ENCODE assay signal across 19 cellular contexts in genomic region chr19:47018923-47019322, GRCh38. TPM values are rescaled to one million over a fixed set of nuclear protein-coding genes. Genes with fewer than 3 reads are reported as not detected.
DNase-seq lines count a peak whose midpoint lies in the region; ATAC-seq, FAIRE-seq and TF ChIP-seq lines count a peak whose summit lies in the region.
"Had no signal": no experiment of that assay in that cellular context is flagged by ENCODE, and none has a peak within 500 bp of the region (broad histone marks: within the 10 kb centered on the region; RNA-seq: fewer than 3 reads in every experiment).

No MANE protein-coding gene starts in this region.

- H3K4me3 ChIP-seq in HepG2 (replicated peaks in 1 of 3; ENCODE audit: insufficient read depth in 1 of 3, low read depth in 2 of 3, low read length in 3 of 3) = peak overlapping the region in 1 of 3 experiments; percentile 77; a peak in 1 of 6 replicates
- H3K4me3 ChIP-seq in right lobe of liver = no peak overlapping the region
- H3K4me3 ChIP-seq in iPS-18a (ENCODE audit: low read length) = peak overlapping the region; percentile 32

- no peak overlapping the region for H2AFZ ChIP-seq in HepG2 (ENCODE audit: low read length)
- H2AFZ ChIP-seq: GM23248 had no signal

- FAIRE-seq in HepG2 (lab: Jason Lieb, UNC) = no peak
- FAIRE-seq: GM12891 had no signal

- H3K27me3 ChIP-seq in HepG2 (ENCODE audit: control insufficient read depth in 1 of 2, insufficient read depth in 2 of 2, low read length in 2 of 2) (peaks cover 1 to 11% of the 10 kb centered on the region in 2 experiments; a peak in 2 of 5 replicates), right lobe of liver (peaks cover 0 to 21% of the 10 kb centered on the region in 2 donors), iPS-18a (ENCODE audit: control insufficient read depth, insufficient read depth, low read length) (peaks cover 59% of the 10 kb centered on the region)

- peaks cover 17% of the 10 kb centered on the region for H3K4me1 ChIP-seq in HepG2 (ENCODE audit: insufficient read depth, low read length)
- H3K4me1 ChIP-seq in right lobe of liver = peaks cover 0 to 19% (median 2%) of the 10 kb centered on the region in 4 donors
- peaks cover 6% of the 10 kb centered on the region for H3K4me1 ChIP-seq in iPS-18a (ENCODE audit: control insufficient read depth, low read depth, low read length)

- H3K4me1 Mint-ChIP-seq in WTC11 (peaks cover 10% of the 10 kb centered on the region), type B pancreatic cell (ENCODE audit: unreplicated experiment) (no peaks in the 10 kb centered on the region)

- BruUV-seq in HepG2 (replicated peaks; lab: Mats Ljungman, UMichigan) = no TSS peak

- in situ Hi-C loops in HepG2 (cut with HindIII; ENCODE audit: extremely low pct_ligation_motif_present, low pct_unique_long_range_greater_than_20kb) = no loop called here

- no peaks in the 10 kb centered on the region for H3K9me3 ChIP-seq in HepG2 (ENCODE audit: low read length)
- H3K9me3 ChIP-seq in right lobe of liver = no peaks in the 10 kb centered on the region
- H3K9me3 ChIP-seq in iPS-18a (ENCODE audit: control insufficient read depth, low read depth, low read length) = peaks cover 4% of the 10 kb centered on the region
- H3K9me3 ChIP-seq: suprapubic skin had no signal

- no peak for TF ChIP-seq EP300 in HepG2 (IDR thresholded peaks at IDR 0.05; ENCODE audit: low read depth in 2 of 2, low read length in 2 of 2)
- no peak for TF ChIP-seq EP300 in HepG2 (CRISPR knock-in tag; IDR thresholded peaks at IDR 0.05; ENCODE audit: borderline replicate concordance)

- POLR2A ChIA-PET in HepG2 (lab: Yijun Ruan, JAX) = interaction anchor here (1.3 to 1.6 kb wide), 3 partner anchors 40 to 197 kb away, joined by 3 to 7 read pairs (median 4); partner anchors contain the start of gene ZC3H4
- POLR2A ChIA-PET in WTC11 (lab: Charles Lee) = no interaction called here

- H3K36me3 ChIP-seq in HepG2 (replicated peaks in 1 of 2; ENCODE audit: control insufficient read depth in 1 of 2, insufficient read depth in 2 of 2, low read length in 2 of 2) = no peaks in the 10 kb centered on the region
- no peaks in the 10 kb centered on the region for H3K36me3 ChIP-seq in right lobe of liver
- no peaks in the 10 kb centered on the region for H3K36me3 ChIP-seq in iPS-18a (ENCODE audit: control insufficient read depth, low read depth, low read length)
- H3K36me3 ChIP-seq: suprapubic skin had no signal

- no peak for TF ChIP-seq CTCF in HepG2 (CRISPR knock-in tag; IDR thresholded peaks at IDR 0.05)
- TF ChIP-seq CTCF in right lobe of liver (IDR thresholded peaks at IDR 0.05) = no peak
- TF ChIP-seq CTCF in WTC11 (IDR thresholded peaks at IDR 0.05) = no peak
- TF ChIP-seq CTCF in type B pancreatic cell (conservative IDR thresholded peaks at IDR 0.05) = no peak

- no peak overlapping the region for H3K27ac Mint-ChIP-seq in WTC11
- H3K27ac Mint-ChIP-seq in type B pancreatic cell = no peak overlapping the region
- H3K27ac Mint-ChIP-seq: activated CD4-positive, alpha-beta T cell treated with anti-CD3 and anti-CD28 coated beads, Interleukin-2, amount 10 ng/mL, durations not matched to agents 7 days and 5 days had no signal

- peaks cover 72% of the 10 kb centered on the region for H3K27me3 Mint-ChIP-seq in WTC11 (ENCODE audit: low read depth)
- peaks cover 53% of the 10 kb centered on the region for H3K27me3 Mint-ChIP-seq in type B pancreatic cell

- CTCF ChIA-PET in HepG2 (lab: Yijun Ruan, JAX; ENCODE audit: low intra/inter-chr PET ratio, low total read pairs) (no interaction called here), WTC11 (lab: Charles Lee) (interaction anchor here (0.7 to 2.6 kb wide), 12 partner anchors 10 to 330 kb away, joined by 3 to 16 read pairs (median 3); partner anchors contain the start of gene DHX34)

- 23% methylated on average over 12 of the region's 13 CpGs for WGBS in HepG2 (ENCODE audit: low lambda C conversion rate)
- 68% methylated on average over 5 of the region's 13 CpGs for WGBS in right lobe of liver (ENCODE audit: insufficient coverage, low coverage, low lambda C conversion rate, missing lambda C conversion rate)

- H4K20me1 ChIP-seq in HepG2 (ENCODE audit: insufficient read depth, low read length) = no peaks in the 10 kb centered on the region

- H3K36me3 Mint-ChIP-seq in WTC11 (no peaks in the 10 kb centered on the region), type B pancreatic cell (no peaks in the 10 kb centered on the region)

- peak overlapping the region; percentile 90 for H3K4me2 ChIP-seq in HepG2 (ENCODE audit: low read depth, low read length)

- TF ChIP-seq RAD21 in HepG2 (CRISPR knock-in tag; IDR thresholded peaks at IDR 0.05) = no peak

- no peak for TF ChIP-seq POLR2A in HepG2 (IDR thresholded peaks at IDR 0.05; ENCODE audit: insufficient read depth in 1 of 2, low read depth in 2 of 2, low read length in 2 of 2)
- TF ChIP-seq POLR2A in right lobe of liver (IDR thresholded peaks at IDR 0.05) = no peak

- intact Hi-C loops in HepG2 (cut with micrococcal nuclease; ENCODE audit: unreplicated experiment) = no loop called here
- intact Hi-C loops in right lobe of liver (cut with DNase I) = no loop called here

- H3K9ac ChIP-seq in HepG2 (ENCODE audit: insufficient read depth, low read depth, low read length) = no peak overlapping the region
- no peak overlapping the region for H3K9ac ChIP-seq in iPS-18a (ENCODE audit: low read length)
- H3K9ac ChIP-seq: GM23248 had no signal

- no peak for DNase-seq in HepG2 (ENCODE audit: low spot score)
- DNase-seq in right lobe of liver = no peak
- DNase-seq in WTC11 (ENCODE audit: low spot score) = no peak
- no peak for DNase-seq in type B pancreatic cell (ENCODE audit: extremely low spot score, unreplicated experiment)
- no peak for DNase-seq in medulla oblongata (ENCODE audit: extremely low spot score)
- DNase-seq: activated CD4-positive, alpha-beta T cell treated with anti-CD3 and anti-CD28 coated beads, Interleukin-2, amount 10 ng/mL, durations not matched to agents 7 days and 5 days; activated T-cell treated with anti-CD3 and anti-CD28 coated beads, Interleukin-2, amount 50 U/mL, for 1 hour; effector memory CD4-positive, alpha-beta T cell; GDM1; NCI-H1105 treated with DMSO at 0.1 percent for 48 hours; NCI-H526 treated with DMSO at 0.1 percent for 48 hours; OCI-M1; stimulated activated CD4-positive, alpha-beta T cell treated with anti-CD3 and anti-CD28 coated beads, Interleukin-2, amount 100 ng/mL, for 48 hours had no signal

- no peak for ATAC-seq in HepG2
- ATAC-seq in right lobe of liver = no peak
- no peak for ATAC-seq in WTC11
- ATAC-seq in HG02642 (IDR thresholded peaks at IDR 0.05; ENCODE audit: poor library complexity, unreplicated experiment) = no peak
- ATAC-seq in HG03439 (IDR thresholded peaks at IDR 0.05; ENCODE audit: unreplicated experiment) = no peak

- H3K9me3 Mint-ChIP-seq in WTC11 (no peaks in the 10 kb centered on the region), type B pancreatic cell (no peaks in the 10 kb centered on the region)
- H3K9me3 Mint-ChIP-seq: activated CD4-positive, alpha-beta T cell treated with anti-CD3 and anti-CD28 coated beads, Interleukin-2, amount 10 ng/mL, durations not matched to agents 7 days and 5 days had no signal

- H3K27ac ChIP-seq in HepG2 (ENCODE audit: extremely low read length, insufficient read depth, low read length) (no peak overlapping the region), right lobe of liver (no peak overlapping the region), iPS-18a (ENCODE audit: low read length) (no peak overlapping the region)
- H3K27ac ChIP-seq: GM23248, suprapubic skin had no signal

- no peaks in the 10 kb centered on the region for H3K79me2 ChIP-seq in HepG2 (ENCODE audit: insufficient read depth, low read length)

- H3K4me3 Mint-ChIP-seq in WTC11 (peak overlapping the region; percentile 62), type B pancreatic cell (peak overlapping the region; percentile 65)
- H3K4me3 Mint-ChIP-seq: activated CD4-positive, alpha-beta T cell treated with anti-CD3 and anti-CD28 coated beads, Interleukin-2, amount 10 ng/mL, durations not matched to agents 7 days and 5 days had no signal

RNA-seq across cellular contexts. Expression of gene NPAS1, which starts 0.7 kb away (rescaled TPM):
- total RNA-seq in HepG2 (2016; rRNA removed; fragmentation: Illumina TruSeq; extraction: Trizol) (0.29 and 0.35 TPM in 2 replicates), right lobe of liver (1 to 10 TPM in 2 of 6 experiments, not detected in 4; 1.3 to 1.7 TPM), WTC11 (2021) (6.8 to 11.1 TPM (median 10.3 TPM) in 3 replicates), type B pancreatic cell (ENCODE audit: low replicate concordance) (3.6 and 6.6 TPM in 2 replicates)
- total RNA-seq in HepG2 (2016; cell fraction: cytosol; rRNA removed; fragmentation: Illumina TruSeq; extraction: Trizol; ENCODE audit: low read depth) = 0.26 and 0.51 TPM in 2 replicates
- 0.16 and 0.30 TPM in 2 replicates for total RNA-seq in HepG2 (2016; cell fraction: insoluble cytoplasmic fraction; rRNA removed; fragmentation: Illumina TruSeq; extraction: Trizol)
- 0.59 and 0.76 TPM in 2 replicates for total RNA-seq in HepG2 (2016; cell fraction: membrane; rRNA removed; fragmentation: Illumina TruSeq; extraction: Trizol)
- not detected in 2 replicates for total RNA-seq in HepG2 (2016; cell fraction: nucleus; rRNA removed; fragmentation: Illumina TruSeq; extraction: Trizol)
- 2.9 and 3.9 TPM in 2 replicates for polyA plus RNA-seq in HepG2 (2011; rRNA removed)
- 2.3 and 4.0 TPM in 2 replicates for polyA plus RNA-seq in HepG2 (2011; cell fraction: cytosol; rRNA removed)
- polyA plus RNA-seq in HepG2 (2011; cell fraction: nucleus; rRNA removed) = 13.1 and 15.5 TPM in 2 replicates
- 1.2 and 2.2 TPM in 2 replicates for polyA plus RNA-seq in HepG2 (2012)
- polyA plus RNA-seq in HepG2 (2016; cell fraction: cytosol; fragmentation: Illumina TruSeq; extraction: Trizol; ENCODE audit: low read depth) = 0.76 and 1.1 TPM in 2 replicates
- polyA plus RNA-seq in HepG2 (2016; cell fraction: insoluble cytoplasmic fraction; fragmentation: Illumina TruSeq; extraction: Trizol; ENCODE audit: low read depth) = 0.19 and 0.53 TPM in 2 replicates
- polyA plus RNA-seq in HepG2 (2016; cell fraction: membrane; fragmentation: Illumina TruSeq; extraction: Trizol; ENCODE audit: low read depth) = 0.69 and 1.1 TPM in 2 replicates
- polyA plus RNA-seq in HepG2 (2016; cell fraction: nucleus; fragmentation: Illumina TruSeq; extraction: Trizol; ENCODE audit: insufficient read depth, low read depth) = 1.2 TPM in 1 of 2 replicates, not detected in the other
- polyA minus RNA-seq in HepG2 (2011; rRNA and poly(A)+ RNA removed; ENCODE audit: low replicate concordance) = 0.70 and 4.4 TPM in 2 replicates
- polyA minus RNA-seq in HepG2 (2011; cell fraction: cytosol; rRNA and poly(A)+ RNA removed) = 1.1 and 2.8 TPM in 2 replicates
- polyA minus RNA-seq in HepG2 (2011; cell fraction: nucleus; rRNA and poly(A)+ RNA removed) = 0.99 and 1.8 TPM in 2 replicates
- total RNA-seq: activated CD4-positive, alpha-beta T cell treated with anti-CD3 and anti-CD28 coated beads, Interleukin-2, amount 10 ng/mL, durations not matched to agents 7 days and 5 days had no signal

RNA-seq across cellular contexts. Expression of gene TMEM160, which starts 29.5 kb away (rescaled TPM):
- total RNA-seq in HepG2 (2016; rRNA removed; fragmentation: Illumina TruSeq; extraction: Trizol) = 18.0 and 26.7 TPM in 2 replicates
- 44.8 and 45.5 TPM in 2 replicates for total RNA-seq in HepG2 (2016; cell fraction: cytosol; rRNA removed; fragmentation: Illumina TruSeq; extraction: Trizol; ENCODE audit: low read depth)
- 18.4 and 20.4 TPM in 2 replicates for total RNA-seq in HepG2 (2016; cell fraction: insoluble cytoplasmic fraction; rRNA removed; fragmentation: Illumina TruSeq; extraction: Trizol)
- total RNA-seq in HepG2 (2016; cell fraction: membrane; rRNA removed; fragmentation: Illumina TruSeq; extraction: Trizol) = 36.3 and 50.1 TPM in 2 replicates
- 6.1 and 8.2 TPM in 2 replicates for total RNA-seq in HepG2 (2016; cell fraction: nucleus; rRNA removed; fragmentation: Illumina TruSeq; extraction: Trizol)
- 5.2 and 7.0 TPM in 2 replicates for polyA plus RNA-seq in HepG2 (2011; rRNA removed)
- polyA plus RNA-seq in HepG2 (2011; cell fraction: cytosol; rRNA removed) = 9.2 and 27.5 TPM in 2 replicates
- polyA plus RNA-seq in HepG2 (2011; cell fraction: nucleus; rRNA removed) = 8.8 and 9.4 TPM in 2 replicates
- polyA plus RNA-seq in HepG2 (2012) = 2.5 and 4.4 TPM in 2 replicates
- 46.7 and 50.4 TPM in 2 replicates for polyA plus RNA-seq in HepG2 (2016; cell fraction: cytosol; fragmentation: Illumina TruSeq; extraction: Trizol; ENCODE audit: low read depth)
- 13.9 and 21.8 TPM in 2 replicates for polyA plus RNA-seq in HepG2 (2016; cell fraction: insoluble cytoplasmic fraction; fragmentation: Illumina TruSeq; extraction: Trizol; ENCODE audit: low read depth)
- polyA plus RNA-seq in HepG2 (2016; cell fraction: membrane; fragmentation: Illumina TruSeq; extraction: Trizol; ENCODE audit: low read depth) = 29.2 and 30.8 TPM in 2 replicates
- 13.4 and 18.2 TPM in 2 replicates for polyA plus RNA-seq in HepG2 (2016; cell fraction: nucleus; fragmentation: Illumina TruSeq; extraction: Trizol; ENCODE audit: insufficient read depth, low read depth)
- polyA minus RNA-seq in HepG2 (2011; rRNA and poly(A)+ RNA removed; ENCODE audit: low replicate concordance) = 9.5 and 9.9 TPM in 2 replicates
- 3.5 and 4.8 TPM in 2 replicates for polyA minus RNA-seq in HepG2 (2011; cell fraction: cytosol; rRNA and poly(A)+ RNA removed)
- polyA minus RNA-seq in HepG2 (2011; cell fraction: nucleus; rRNA and poly(A)+ RNA removed) = 1.1 and 2.2 TPM in 2 replicates
- total RNA-seq in right lobe of liver = 10 to 100 TPM; 12.3 to 37.0 (median 17.2) TPM
- total RNA-seq in WTC11 (2021) = 86.2 to 90.3 TPM (median 87.8 TPM) in 3 replicates
- 28.4 and 37.3 TPM in 2 replicates for total RNA-seq in type B pancreatic cell (ENCODE audit: low replicate concordance)
